ENCODE assay signal across 2 cellular contexts in the genomic region with DNA sequence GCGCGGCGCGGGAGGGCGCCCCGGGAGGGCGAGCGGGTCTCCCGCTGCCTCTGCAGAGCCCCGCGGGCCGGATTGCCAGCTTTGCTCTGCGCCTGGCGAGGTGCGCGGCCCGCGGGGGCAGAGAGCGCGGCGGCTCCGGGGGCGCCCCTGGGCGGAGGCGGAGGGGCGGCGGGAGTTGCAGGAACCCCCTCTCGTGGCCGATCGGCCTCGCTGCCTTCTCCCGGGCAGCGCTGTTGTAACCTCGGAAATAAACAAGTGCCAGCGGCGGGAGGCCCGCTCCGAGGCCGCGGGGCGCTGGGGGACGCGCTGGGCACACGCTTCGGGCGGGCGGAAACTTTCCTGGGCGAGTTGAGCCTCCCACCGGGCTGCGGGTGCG.
TF ChIP-seq lines count a peak whose summit lies in the region.

No MANE protein-coding gene starts in this region.

TF ChIP-seq in IMR-90, 13 proteins besides CTCF, POLR2A, EP300 and RAD21:
- TF ChIP-seq, protein P1, sequence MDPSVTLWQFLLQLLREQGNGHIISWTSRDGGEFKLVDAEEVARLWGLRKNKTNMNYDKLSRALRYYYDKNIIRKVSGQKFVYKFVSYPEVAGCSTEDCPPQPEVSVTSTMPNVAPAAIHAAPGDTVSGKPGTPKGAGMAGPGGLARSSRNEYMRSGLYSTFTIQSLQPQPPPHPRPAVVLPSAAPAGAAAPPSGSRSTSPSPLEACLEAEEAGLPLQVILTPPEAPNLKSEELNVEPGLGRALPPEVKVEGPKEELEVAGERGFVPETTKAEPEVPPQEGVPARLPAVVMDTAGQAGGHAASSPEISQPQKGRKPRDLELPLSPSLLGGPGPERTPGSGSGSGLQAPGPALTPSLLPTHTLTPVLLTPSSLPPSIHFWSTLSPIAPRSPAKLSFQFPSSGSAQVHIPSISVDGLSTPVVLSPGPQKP (IDR thresholded peaks at IDR 0.05; ENCODE audit: borderline replicate concordance, low read depth, low read length): no peak
- TF ChIP-seq, protein P2, sequence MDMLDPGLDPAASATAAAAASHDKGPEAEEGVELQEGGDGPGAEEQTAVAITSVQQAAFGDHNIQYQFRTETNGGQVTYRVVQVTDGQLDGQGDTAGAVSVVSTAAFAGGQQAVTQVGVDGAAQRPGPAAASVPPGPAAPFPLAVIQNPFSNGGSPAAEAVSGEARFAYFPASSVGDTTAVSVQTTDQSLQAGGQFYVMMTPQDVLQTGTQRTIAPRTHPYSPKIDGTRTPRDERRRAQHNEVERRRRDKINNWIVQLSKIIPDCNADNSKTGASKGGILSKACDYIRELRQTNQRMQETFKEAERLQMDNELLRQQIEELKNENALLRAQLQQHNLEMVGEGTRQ (IDR thresholded peaks at IDR 0.05; ENCODE audit: low read depth, low read length): no peak
- TF ChIP-seq BHLHE40 (IDR thresholded peaks at IDR 0.05; ENCODE audit: low read depth, low read length) (no peak), MAZ (IDR thresholded peaks at IDR 0.05; ENCODE audit: borderline replicate concordance, low read depth, low read length) (0 out of 2 replicates have a peak, but pooled peaks have one; percentile 12)

TF ChIP-seq in endothelial cell of umbilical vein, 7 proteins besides CTCF, POLR2A, EP300 and RAD21:
- no peak for TF ChIP-seq FOS (IDR thresholded peaks at IDR 0.05; ENCODE audit: borderline replicate concordance, insufficient read depth, low read length)
- TF ChIP-seq, protein P3, sequence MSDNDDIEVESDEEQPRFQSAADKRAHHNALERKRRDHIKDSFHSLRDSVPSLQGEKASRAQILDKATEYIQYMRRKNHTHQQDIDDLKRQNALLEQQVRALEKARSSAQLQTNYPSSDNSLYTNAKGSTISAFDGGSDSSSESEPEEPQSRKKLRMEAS (IDR thresholded peaks at IDR 0.05; ENCODE audit: insufficient read depth, insufficient read length): no peak
- no peak for TF ChIP-seq JUN (IDR thresholded peaks at IDR 0.05; ENCODE audit: borderline replicate concordance, insufficient read depth, insufficient read length, low read depth)
- peak; percentile 32 for TF ChIP-seq EZH2 (IDR thresholded peaks at IDR 0.05; ENCODE audit: borderline replicate concordance, low read depth, low read length, severe bottlenecking)
- TF ChIP-seq GATA2 (IDR thresholded peaks at IDR 0.05; ENCODE audit: insufficient read depth, insufficient read length, low read depth, low read length): no peak
- no peak for TF ChIP-seq MYC (IDR thresholded peaks at IDR 0.05; ENCODE audit: low read depth, low read length)
- no peak for TF ChIP-seq POLR2AphosphoS5 (IDR thresholded peaks at IDR 0.05; ENCODE audit: insufficient read depth, low read depth, low read length)
TF ChIP-seq in endothelial cell of umbilical vein: peak in this region for 1.
